Comparison of ENCODE assay signal across 7 cellular contexts in the genomic region with DNA sequence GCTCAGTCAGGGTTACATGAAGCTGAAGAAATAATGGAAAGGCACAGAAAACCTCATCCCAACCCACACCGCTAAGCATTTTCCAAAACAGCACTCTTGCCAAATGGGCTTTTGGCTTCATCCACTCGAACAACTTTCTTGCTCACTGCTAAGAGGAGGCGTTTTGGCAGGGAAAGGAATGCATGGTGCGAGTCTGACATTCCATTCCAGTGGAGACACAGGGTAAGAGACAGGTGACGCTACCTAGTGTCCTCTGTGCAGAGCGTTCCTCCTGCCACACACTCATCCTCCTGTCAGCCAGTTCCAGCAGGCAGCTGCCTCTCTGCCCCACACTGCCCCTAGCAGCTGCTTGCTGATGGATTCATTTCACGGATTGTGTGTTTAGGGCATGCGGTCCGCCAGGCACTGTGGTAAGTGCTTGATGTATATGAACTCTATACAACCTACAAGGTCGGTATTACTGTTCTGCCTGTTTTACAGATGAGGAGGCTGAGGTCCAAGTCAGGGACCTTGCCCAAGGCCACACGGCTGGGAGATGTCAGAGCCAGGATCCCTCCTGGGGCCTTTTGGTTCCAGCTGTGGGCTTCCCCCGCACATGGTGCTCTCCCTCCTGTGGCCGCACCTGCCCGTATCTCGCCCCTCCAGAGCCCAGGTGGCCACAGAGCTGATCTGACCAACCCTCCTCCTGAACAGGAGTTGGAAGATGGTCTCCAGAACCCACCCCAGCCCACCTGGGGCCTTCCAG. TPM values are rescaled to one million over a fixed set of nuclear protein-coding genes. Genes with fewer than 3 reads are reported as not detected.
DNase-seq lines count a peak whose midpoint lies in the region; ATAC-seq and TF ChIP-seq lines count a peak whose summit lies in the region.

No MANE protein-coding gene starts in this region.

- POLR2A ChIA-PET in RWPE1 (lab: Yijun Ruan, JAX; ENCODE audit: low non-redundant PET): no interaction called here

- H3K4me1 Mint-ChIP-seq in HFFc6 (ENCODE audit: low read depth): peaks cover 18% of the 10 kb centered on the region; the same call in 1 of the 2 replicates

- in situ Hi-C loops in HAP-1 (cut with MboI; ENCODE audit: low sequenced_read_pairs): no loop called here

- H3K36me3 Mint-ChIP-seq in HFFc6 (ENCODE audit: low read depth): no peaks in the 10 kb centered on the region; the same call in 1 of the 2 replicates

- H3K4me3 ChIP-seq in skeletal muscle satellite cell (ENCODE audit: low read length) (no peak overlapping the region), HAP-1 (no peak overlapping the region)

- peak overlapping the region; percentile 19 for H3K4me2 ChIP-seq in skeletal muscle satellite cell (ENCODE audit: low read length)

- TF ChIP-seq CTCF in HFFc6 (IDR thresholded peaks at IDR 0.05) (no peak), RWPE1 (conservative IDR thresholded peaks at IDR 0.05; ENCODE audit: low read depth) (no peak)

- peak overlapping the region; percentile 52; the same call in 1 of the 2 replicates for H3K27ac Mint-ChIP-seq in HFFc6

- H3K27me3 ChIP-seq in skeletal muscle satellite cell (ENCODE audit: control insufficient read depth, insufficient read depth, low read length) (no peaks in the 10 kb centered on the region), HAP-1 (ENCODE audit: low read depth) (no peaks in the 10 kb centered on the region)

- DNase-seq in HFFc6 (peak; percentile 30), RWPE1 (ENCODE audit: low spot score) (peak; percentile 88), hippocampal formation (lab: John Stamatoyannopoulos, UW) (peak; percentile 21 to 28), HAP-1 (ENCODE audit: low spot score in 2 of 2) (no peak)
- no peak for DNase-seq in stimulated activated CD4-positive, alpha-beta T cell treated with anti-CD3 and anti-CD28 coated beads, Interleukin-4, amount 100 ng/mL, for 4 hours

- H3K9me3 ChIP-seq in skeletal muscle satellite cell (replicated peaks; ENCODE audit: low read length) (no peaks in the 10 kb centered on the region), HAP-1 (no peaks in the 10 kb centered on the region)

- peaks cover 5% of the 10 kb centered on the region for H3K27me3 Mint-ChIP-seq in HFFc6 (ENCODE audit: insufficient read depth)

- no peak for ATAC-seq in HG03097 (IDR thresholded peaks at IDR 0.05; ENCODE audit: low FRiP score, unreplicated experiment)

- H3K27ac ChIP-seq in RWPE1: no peak overlapping the region; the same call in 1 of the 2 replicates

- CTCF ChIA-PET in RWPE1 (lab: Yijun Ruan, JAX): interaction anchor here (0.6 kb wide), 1 partner anchor 224 kb away, joined by 4 read pairs; no protein-coding TSS in a partner anchor

- peak overlapping the region; percentile 3; the same call in 1 of the 2 replicates for H3K4me3 Mint-ChIP-seq in HFFc6

- H3K4me1 ChIP-seq in skeletal muscle satellite cell (ENCODE audit: control insufficient read depth, insufficient read depth, low read length) (peaks cover 21% of the 10 kb centered on the region), HAP-1 (no peaks in the 10 kb centered on the region)

- peaks cover 24% of the 10 kb centered on the region for H3K9me3 Mint-ChIP-seq in HFFc6

- no peaks in the 10 kb centered on the region for H3K36me3 ChIP-seq in skeletal muscle satellite cell (ENCODE audit: insufficient read depth, low read length)
- H3K36me3 ChIP-seq in HAP-1 (replicated peaks): no peaks in the 10 kb centered on the region

- H3K9ac ChIP-seq in skeletal muscle satellite cell (ENCODE audit: low read depth, low read length): peak overlapping the region; percentile 58

RNA-seq across cellular contexts. Expression of gene BACE2, which starts 25.7 kb away (rescaled TPM):
- total RNA-seq in HFFc6 (2021; fragmentation: NEBNext Ultra II Directional; extraction: Animal tissue kit (Norgen Biotek cat#: 25700)): 10 to 100 TPM in 1 of 6 experiments, 1 to 10 TPM in 5; 2.8 to 13.2 (median 3.8) TPM
- total RNA-seq in skeletal muscle satellite cell (2012; rRNA removed): 14.7 and 24.0 TPM in 2 replicates

Comparison
In these comparisons a context has a peak if more than half of its experiments do, and no peak if none do; other contexts are left out.
1. DNase-seq: peak in HFFc6 (single experiment), RWPE1 (single experiment) and hippocampal formation (2 of 2); none in stimulated activated CD4-positive, alpha-beta T cell treated with anti-CD3 and anti-CD28 coated beads, Interleukin-4, amount 100 ng/mL, for 4 hours (0 of 2) and HAP-1 (0 of 2).